26 cellular contexts compared by ENCODE assay signal in genomic region chr19:5055457-5055776, GRCh38.
DNase-seq lines count a peak whose midpoint lies in the region; ATAC-seq, FAIRE-seq and TF ChIP-seq lines count a peak whose summit lies in the region.
"Had no signal": no experiment of that assay in that cellular context is flagged by ENCODE, and none has a peak within 500 bp of the region (broad histone marks: within the 10 kb centered on the region; RNA-seq: fewer than 3 reads in every experiment).

No MANE protein-coding gene starts in this region.

- TF ChIP-seq RAD21 in HepG2 (CRISPR knock-in tag; IDR thresholded peaks at IDR 0.05), result no peak

- DNase-seq in left ventricle myocardium inferior (no peak), cardiac septum (ENCODE audit: low spot score) (no peak), HepG2 (ENCODE audit: low spot score) (no peak), right lobe of liver (no peak), substantia nigra (lab: John Stamatoyannopoulos, UW) (no peak), endothelial cell (ENCODE audit: low spot score) (no peak)
- DNase-seq: 8988T; ACHN; AML-193; BE2C; CD4-positive, alpha-beta T cell; CD8-positive, alpha-beta memory T cell; DMS 273 treated with DMSO at 0.1 percent for 48 hours; DMS79; EL; GDM1; GM23248; H7 had no signal

- H4K20me1 ChIP-seq in HepG2 (ENCODE audit: insufficient read depth, low read length), result peaks cover 3% of the 10 kb centered on the region; the same call in 1 of the 2 replicates

- H3K4me2 ChIP-seq in HepG2 (ENCODE audit: low read depth, low read length), result no peak overlapping the region
- H3K4me2 ChIP-seq: A549; BLaER1 treated with 17β-estradiol and CSF1 and Interleukin-3, amounts not matched to agents 10 nM and 100 nM had no signal

- H2AFZ ChIP-seq in HepG2 (ENCODE audit: low read length), result no peak overlapping the region
- H2AFZ ChIP-seq: GM23248 had no signal

- H3K27ac ChIP-seq in left ventricle myocardium inferior (replicated peaks) (peak overlapping the region; percentile 68), HepG2 (ENCODE audit: extremely low read length, insufficient read depth, low read length) (no peak overlapping the region), right lobe of liver (peak overlapping the region in 1 of 3 donors; percentile 51), substantia nigra (ENCODE audit: low read depth, low read length, poor library complexity, severe bottlenecking) (peak overlapping the region; percentile 76)
- H3K27ac ChIP-seq: A549; BLaER1 treated with 17β-estradiol and CSF1 and Interleukin-3, amounts not matched to agents 10 nM and 100 nM; GM23248 had no signal

- H3K36me3 ChIP-seq in left ventricle myocardium inferior, result peaks cover 35% of the 10 kb centered on the region
- H3K36me3 ChIP-seq in HepG2 (replicated peaks in 1 of 2; ENCODE audit: control insufficient read depth in 1 of 2, insufficient read depth in 2 of 2, low read length in 2 of 2), result peaks cover 11 to 20% of the 10 kb centered on the region in 2 experiments; a peak in 3 of 5 replicates
- H3K36me3 ChIP-seq in right lobe of liver, result peaks cover 0 to 9% (median 0%) of the 10 kb centered on the region in 4 donors

- H3K27me3 ChIP-seq in left ventricle myocardium inferior (ENCODE audit: low read depth) (no peaks in the 10 kb centered on the region), HepG2 (ENCODE audit: control insufficient read depth in 1 of 2, insufficient read depth in 2 of 2, low read length in 2 of 2) (no peaks in the 10 kb centered on the region), right lobe of liver (no peaks in the 10 kb centered on the region)
- H3K27me3 ChIP-seq: BE2C; BLaER1 treated with 17β-estradiol and CSF1 and Interleukin-3, amounts not matched to agents 10 nM and 100 nM had no signal

- peaks cover 9% of the 10 kb centered on the region for H3K27me3 Mint-ChIP-seq in endothelial cell (ENCODE audit: unreplicated experiment)
- H3K27me3 Mint-ChIP-seq: CD4-positive, alpha-beta T cell; CD8-positive, alpha-beta memory T cell had no signal

- intact Hi-C loops in left ventricle myocardium inferior (cut with micrococcal nuclease), result no loop called here
- intact Hi-C loops in cardiac septum (cut with DNase I), result no loop called here
- intact Hi-C loops in HepG2 (cut with micrococcal nuclease; ENCODE audit: unreplicated experiment), result no loop called here
- intact Hi-C loops in right lobe of liver (cut with DNase I), result loop anchor here in 1 of 2 donors (10.0 kb wide), 1 partner anchor 99 kb away; no protein-coding TSS in a partner anchor

- no peaks in the 10 kb centered on the region for H3K9me3 ChIP-seq in left ventricle myocardium inferior (replicated peaks)
- no peaks in the 10 kb centered on the region for H3K9me3 ChIP-seq in HepG2 (ENCODE audit: low read length)
- H3K9me3 ChIP-seq in right lobe of liver, result no peaks in the 10 kb centered on the region
- H3K9me3 ChIP-seq: A549, BE2C had no signal

- TF ChIP-seq POLR2A in HepG2 (IDR thresholded peaks at IDR 0.05; ENCODE audit: insufficient read depth in 1 of 2, low read depth in 2 of 2, low read length in 2 of 2) (no peak), right lobe of liver (IDR thresholded peaks at IDR 0.05) (no peak)

- POLR2A ChIA-PET in HepG2 (lab: Yijun Ruan, JAX), result no interaction called here

- H3K4me1 ChIP-seq in left ventricle myocardium inferior (peaks cover 45% of the 10 kb centered on the region), HepG2 (ENCODE audit: insufficient read depth, low read length) (no peaks in the 10 kb centered on the region), right lobe of liver (peaks cover 0 to 20% (median 8%) of the 10 kb centered on the region in 4 donors)
- H3K4me1 ChIP-seq: A549 had no signal

- H3K4me3 Mint-ChIP-seq in endothelial cell (ENCODE audit: unreplicated experiment), result no peak overlapping the region
- H3K4me3 Mint-ChIP-seq: CD14-positive monocyte; CD4-positive, alpha-beta T cell had no signal

- 89% methylated on average over 7 of the region's 13 CpGs for WGBS in HepG2 (ENCODE audit: low lambda C conversion rate)
- WGBS in right lobe of liver (ENCODE audit: insufficient coverage, low coverage, low lambda C conversion rate, missing lambda C conversion rate), result 80% methylated on average over 1 of the region's 13 CpGs

- TF ChIP-seq EP300 in HepG2 (IDR thresholded peaks at IDR 0.05; ENCODE audit: low read depth in 2 of 2, low read length in 2 of 2), result no peak
- TF ChIP-seq EP300 in HepG2 (CRISPR knock-in tag; IDR thresholded peaks at IDR 0.05; ENCODE audit: borderline replicate concordance), result no peak

- CTCF ChIA-PET in HepG2 (lab: Yijun Ruan, JAX; ENCODE audit: low intra/inter-chr PET ratio, low total read pairs), result no interaction called here

- H3K27ac Mint-ChIP-seq in endothelial cell (ENCODE audit: unreplicated experiment), result no peak overlapping the region
- H3K27ac Mint-ChIP-seq: CD4-positive, alpha-beta T cell had no signal

- no peak for TF ChIP-seq CTCF in left ventricle myocardium inferior (IDR thresholded peaks at IDR 0.05; ENCODE audit: borderline replicate concordance)
- no peak for TF ChIP-seq CTCF in HepG2 (CRISPR knock-in tag; IDR thresholded peaks at IDR 0.05)
- TF ChIP-seq CTCF in right lobe of liver (IDR thresholded peaks at IDR 0.05), result no peak
- TF ChIP-seq CTCF in endothelial cell (IDR thresholded peaks at IDR 0.05; ENCODE audit: unreplicated experiment), result no peak

- H3K4me3 ChIP-seq in left ventricle myocardium inferior (no peak overlapping the region), HepG2 (replicated peaks in 1 of 3; ENCODE audit: insufficient read depth in 1 of 3, low read depth in 2 of 3, low read length in 3 of 3) (no peak overlapping the region), right lobe of liver (no peak overlapping the region)
- H3K4me3 ChIP-seq: A549; BLaER1 treated with 17β-estradiol and CSF1 and Interleukin-3, amounts not matched to agents 10 nM and 100 nM; GM12878; GM23248 had no signal

- no peak for ATAC-seq in HepG2
- ATAC-seq in right lobe of liver, result no peak
- ATAC-seq: A549, GM12878, HCT116 had no signal

- peaks cover 12% of the 10 kb centered on the region for H3K36me3 Mint-ChIP-seq in endothelial cell (ENCODE audit: low read depth, unreplicated experiment)

- no peaks in the 10 kb centered on the region for H3K9me3 Mint-ChIP-seq in endothelial cell (ENCODE audit: unreplicated experiment)
- H3K9me3 Mint-ChIP-seq: CD4-positive, alpha-beta T cell; CD8-positive, alpha-beta memory T cell had no signal

- H3K4me1 Mint-ChIP-seq in endothelial cell (ENCODE audit: unreplicated experiment), result no peaks in the 10 kb centered on the region
- H3K4me1 Mint-ChIP-seq: CD14-positive monocyte had no signal

- no peak overlapping the region for H3K9ac ChIP-seq in HepG2 (ENCODE audit: insufficient read depth, low read depth, low read length)
- H3K9ac ChIP-seq: BLaER1 treated with 17β-estradiol and CSF1 and Interleukin-3, amounts not matched to agents 10 nM and 100 nM; GM23248 had no signal

- no peaks in the 10 kb centered on the region for H3K79me2 ChIP-seq in HepG2 (ENCODE audit: insufficient read depth, low read length)

- in situ Hi-C loops in HepG2 (cut with HindIII; ENCODE audit: extremely low pct_ligation_motif_present, low pct_unique_long_range_greater_than_20kb), result no loop called here

- no TSS peak for BruUV-seq in HepG2 (replicated peaks; lab: Mats Ljungman, UMichigan)

- FAIRE-seq in HepG2 (lab: Jason Lieb, UNC), result no peak
- FAIRE-seq: A549, D721Med, GM12878, GM19239, H1 had no signal

TF ChIP-seq in HepG2, 621 proteins besides CTCF, POLR2A, EP300 and RAD21:
- no peak for TF ChIP-seq ZNF24 (IDR thresholded peaks at IDR 0.05)
- peak; percentile 32 for TF ChIP-seq AGO2 (optimal IDR thresholded peaks at IDR 0.05; ENCODE audit: low read depth, low read length)
